In genomic region chr10:13890233-13890616, GRCh38 we compare ENCODE assay signal across 9 cellular contexts.
DNase-seq lines count a peak whose midpoint lies in the region; ATAC-seq, FAIRE-seq and TF ChIP-seq lines count a peak whose summit lies in the region.
"Had no signal": no experiment of that assay in that cellular context is flagged by ENCODE, and none has a peak within 500 bp of the region (broad histone marks: within the 10 kb centered on the region; RNA-seq: fewer than 3 reads in every experiment).

No MANE protein-coding gene starts in this region.

- peaks cover 54 to 87% (median 69%) of the 10 kb centered on the region in 5 donors for H3K27me3 Mint-ChIP-seq in naive thymus-derived CD8-positive, alpha-beta T cell

- DNase-seq in right lobe of liver = no peak
- no peak for DNase-seq in HepG2 (ENCODE audit: low spot score)
- DNase-seq in esophagus squamous epithelium (lab: John Stamatoyannopoulos, UW) = no peak
- DNase-seq in naive thymus-derived CD8-positive, alpha-beta T cell = no peak
- DNase-seq in superior temporal gyrus (ENCODE audit: extremely low spot score) = no peak
- no peak for DNase-seq in NCI-H1694 treated with DMSO at 0.1 percent for 48 hours (lab: John Stamatoyannopoulos, UW)
- DNase-seq: NCI-H1092 had no signal

- POLR2A ChIA-PET in HepG2 (lab: Yijun Ruan, JAX) = no interaction called here
- POLR2A ChIA-PET in naive thymus-derived CD8-positive, alpha-beta T cell (lab: Charles Lee) = no interaction called here

- H3K4me1 Mint-ChIP-seq in naive thymus-derived CD8-positive, alpha-beta T cell = peaks cover 17 to 26% (median 21%) of the 10 kb centered on the region in 4 donors

- no peaks in the 10 kb centered on the region for H3K79me2 ChIP-seq in HepG2 (ENCODE audit: insufficient read depth, low read length)

- H3K27ac Mint-ChIP-seq in naive thymus-derived CD8-positive, alpha-beta T cell = no peak overlapping the region

- H3K9me3 Mint-ChIP-seq in naive thymus-derived CD8-positive, alpha-beta T cell = no peaks in the 10 kb centered on the region

- intact Hi-C loops in right lobe of liver (cut with DNase I) = no loop called here
- intact Hi-C loops in HepG2 (cut with micrococcal nuclease; ENCODE audit: unreplicated experiment) = no loop called here
- intact Hi-C loops in esophagus squamous epithelium (cut with DNase I) = no loop called here

- ATAC-seq in right lobe of liver (peak in 3 of 4 donors; percentile 6 to 47 (median 46)), HepG2 (no peak), GM21825 (IDR thresholded peaks at IDR 0.05; ENCODE audit: unreplicated experiment) (no peak), GM18870 (IDR thresholded peaks at IDR 0.05; ENCODE audit: unreplicated experiment) (no peak)
- no peak for ATAC-seq in naive thymus-derived CD8-positive, alpha-beta T cell

- H3K9ac ChIP-seq in HepG2 (ENCODE audit: insufficient read depth, low read depth, low read length) = no peak overlapping the region

- H3K4me1 ChIP-seq in right lobe of liver (no peaks in the 10 kb centered on the region), HepG2 (ENCODE audit: insufficient read depth, low read length) (no peaks in the 10 kb centered on the region), esophagus squamous epithelium (peaks cover 5 to 28% (median 7%) of the 10 kb centered on the region in 3 donors)

- CTCF ChIA-PET in HepG2 (lab: Yijun Ruan, JAX; ENCODE audit: low intra/inter-chr PET ratio, low total read pairs) = no interaction called here

- no TSS peak for BruUV-seq in HepG2 (replicated peaks; lab: Mats Ljungman, UMichigan)

- no peak for TF ChIP-seq RAD21 in HepG2 (CRISPR knock-in tag; IDR thresholded peaks at IDR 0.05)

- TF ChIP-seq POLR2A in right lobe of liver (IDR thresholded peaks at IDR 0.05) (no peak), HepG2 (IDR thresholded peaks at IDR 0.05; ENCODE audit: insufficient read depth in 1 of 2, low read depth in 2 of 2, low read length in 2 of 2) (no peak), esophagus squamous epithelium (IDR thresholded peaks at IDR 0.05) (no peak)

- in situ Hi-C loops in HepG2 (cut with HindIII; ENCODE audit: extremely low pct_ligation_motif_present, low pct_unique_long_range_greater_than_20kb) = no loop called here

- H3K27me3 ChIP-seq in right lobe of liver (no peaks in the 10 kb centered on the region), HepG2 (ENCODE audit: control insufficient read depth in 1 of 2, insufficient read depth in 2 of 2, low read length in 2 of 2) (peaks cover 1 to 70% of the 10 kb centered on the region in 2 experiments; a peak in 4 of 5 replicates), esophagus squamous epithelium (peaks cover 0 to 50% (median 1%) of the 10 kb centered on the region in 4 donors)

- H3K36me3 ChIP-seq in right lobe of liver = no peaks in the 10 kb centered on the region
- no peaks in the 10 kb centered on the region for H3K36me3 ChIP-seq in HepG2 (replicated peaks in 1 of 2; ENCODE audit: control insufficient read depth in 1 of 2, insufficient read depth in 2 of 2, low read length in 2 of 2)
- H3K36me3 ChIP-seq in esophagus squamous epithelium = no peaks in the 10 kb centered on the region

- H2AFZ ChIP-seq in HepG2 (ENCODE audit: low read length) = no peak overlapping the region

- H3K4me2 ChIP-seq in HepG2 (ENCODE audit: low read depth, low read length) = no peak overlapping the region

- TF ChIP-seq EP300 in HepG2 (IDR thresholded peaks at IDR 0.05; ENCODE audit: low read depth in 2 of 2, low read length in 2 of 2) = no peak
- TF ChIP-seq EP300 in HepG2 (CRISPR knock-in tag; IDR thresholded peaks at IDR 0.05; ENCODE audit: borderline replicate concordance) = no peak

- FAIRE-seq in HepG2 (lab: Jason Lieb, UNC) = no peak

- H3K27ac ChIP-seq in right lobe of liver (peak overlapping the region in 1 of 3 donors; percentile 75), HepG2 (ENCODE audit: extremely low read length, insufficient read depth, low read length) (no peak overlapping the region), esophagus squamous epithelium (peak overlapping the region in 3 of 4 donors; percentile 55 to 87 (median 74))

- H3K4me3 Mint-ChIP-seq in naive thymus-derived CD8-positive, alpha-beta T cell = peak overlapping the region in 6 of 10 donors; percentile 50 to 87 (median 75)

- H3K4me3 ChIP-seq in right lobe of liver (peak overlapping the region; percentile 25 to 46 (median 33)), HepG2 (replicated peaks in 1 of 3; ENCODE audit: insufficient read depth in 1 of 3, low read depth in 2 of 3, low read length in 3 of 3) (no peak overlapping the region), esophagus squamous epithelium (peak overlapping the region in 3 of 4 donors; percentile 44 to 74 (median 54))

- WGBS in right lobe of liver (ENCODE audit: insufficient coverage, low coverage, low lambda C conversion rate, missing lambda C conversion rate) = 41% methylated on average over 6 of the region's 6 CpGs
- WGBS in HepG2 (ENCODE audit: low lambda C conversion rate) = 21% methylated on average over 4 of the region's 6 CpGs
- 71 to 75% methylated on average over 1 to 6 of the region's 6 CpGs for WGBS in esophagus squamous epithelium, 2 donors

- TF ChIP-seq CTCF in right lobe of liver (IDR thresholded peaks at IDR 0.05) (no peak), HepG2 (CRISPR knock-in tag; IDR thresholded peaks at IDR 0.05) (no peak), esophagus squamous epithelium (IDR thresholded peaks at IDR 0.05) (no peak)

- peaks cover 0 to 11% (median 0%) of the 10 kb centered on the region in 3 donors for H3K36me3 Mint-ChIP-seq in naive thymus-derived CD8-positive, alpha-beta T cell

- no peaks in the 10 kb centered on the region for H4K20me1 ChIP-seq in HepG2 (ENCODE audit: insufficient read depth, low read length)

- H3K9me3 ChIP-seq in right lobe of liver (no peaks in the 10 kb centered on the region), HepG2 (ENCODE audit: low read length) (no peaks in the 10 kb centered on the region), esophagus squamous epithelium (no peaks in the 10 kb centered on the region)

TF ChIP-seq in HepG2, 621 proteins besides CTCF, POLR2A, EP300 and RAD21:
- TF ChIP-seq HOXA7 (CRISPR knock-in tag; IDR thresholded peaks at IDR 0.05) (no peak), FUBP1 (CRISPR knock-in tag; IDR thresholded peaks at IDR 0.05; ENCODE audit: borderline replicate concordance) (no peak), HNF1B (CRISPR knock-in tag; IDR thresholded peaks at IDR 0.05) (no peak), ZNF570 (CRISPR knock-in tag; IDR thresholded peaks at IDR 0.05; ENCODE audit: borderline replicate concordance) (no peak), SMARCC2 (IDR thresholded peaks at IDR 0.05) (no peak), THAP7 (CRISPR knock-in tag; IDR thresholded peaks at IDR 0.05) (no peak), TEAD2 (CRISPR knock-in tag; IDR thresholded peaks at IDR 0.05) (no peak), NR2C2 (CRISPR knock-in tag; IDR thresholded peaks at IDR 0.05; ENCODE audit: borderline replicate concordance) (no peak), JUNB (CRISPR knock-in tag; IDR thresholded peaks at IDR 0.05; ENCODE audit: borderline replicate concordance) (no peak), PHF21A (CRISPR knock-in tag; IDR thresholded peaks at IDR 0.05) (no peak), CREB3 (CRISPR knock-in tag; IDR thresholded peaks at IDR 0.05) (no peak)

Comparison
In these comparisons a context has a peak if more than half of its experiments do, and no peak if none do; other contexts are left out.
1. ATAC-seq: peak in right lobe of liver (3 of 4); none in HepG2 (single experiment), naive thymus-derived CD8-positive, alpha-beta T cell (0 of 2), GM21825 (single experiment) and GM18870 (single experiment).
2. H3K4me3 ChIP-seq: peak in right lobe of liver (3 of 3) and esophagus squamous epithelium (3 of 4); none in HepG2 (0 of 3).